ENCODE assay signal across 3 cellular contexts in the genomic region with DNA sequence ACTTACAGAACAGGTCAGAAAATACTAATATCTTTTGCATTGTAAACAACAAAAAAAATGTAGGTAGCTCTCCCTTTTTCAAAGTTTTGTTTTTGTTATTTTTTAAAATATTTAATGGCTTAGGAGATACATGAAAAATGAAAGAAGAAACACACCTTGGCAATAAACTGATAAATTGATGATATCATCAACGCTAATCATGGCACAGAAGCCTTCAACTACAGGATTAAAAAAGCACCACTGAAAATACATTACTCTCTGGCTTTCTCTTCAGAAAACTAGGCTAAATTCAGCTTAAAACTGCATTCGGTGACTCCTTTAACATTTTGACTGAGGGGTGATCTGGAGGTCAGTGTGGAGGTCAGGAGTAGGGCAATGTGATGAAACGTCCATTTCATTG.
A peak's percentile ranks its signal among the peaks of the same experiment; 100 is the strongest.
TF ChIP-seq lines count a peak whose summit lies in the region.

No MANE protein-coding gene starts in this region.

TF ChIP-seq in HepG2, 621 proteins besides CTCF, POLR2A, EP300 and RAD21:
- peak; percentile 95 for TF ChIP-seq ATF7 (IDR thresholded peaks at IDR 0.05)
- TF ChIP-seq ATF7 (CRISPR knock-in tag; IDR thresholded peaks at IDR 0.05): no peak
- TF ChIP-seq, protein P1, sequence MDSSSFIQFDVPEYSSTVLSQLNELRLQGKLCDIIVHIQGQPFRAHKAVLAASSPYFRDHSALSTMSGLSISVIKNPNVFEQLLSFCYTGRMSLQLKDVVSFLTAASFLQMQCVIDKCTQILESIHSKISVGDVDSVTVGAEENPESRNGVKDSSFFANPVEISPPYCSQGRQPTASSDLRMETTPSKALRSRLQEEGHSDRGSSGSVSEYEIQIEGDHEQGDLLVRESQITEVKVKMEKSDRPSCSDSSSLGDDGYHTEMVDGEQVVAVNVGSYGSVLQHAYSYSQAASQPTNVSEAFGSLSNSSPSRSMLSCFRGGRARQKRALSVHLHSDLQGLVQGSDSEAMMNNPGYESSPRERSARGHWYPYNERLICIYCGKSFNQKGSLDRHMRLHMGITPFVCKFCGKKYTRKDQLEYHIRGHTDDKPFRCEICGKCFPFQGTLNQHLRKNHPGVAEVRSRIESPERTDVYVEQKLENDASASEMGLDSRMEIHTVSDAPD (CRISPR knock-in tag; IDR thresholded peaks at IDR 0.05): no peak
- TF ChIP-seq, protein P2, sequence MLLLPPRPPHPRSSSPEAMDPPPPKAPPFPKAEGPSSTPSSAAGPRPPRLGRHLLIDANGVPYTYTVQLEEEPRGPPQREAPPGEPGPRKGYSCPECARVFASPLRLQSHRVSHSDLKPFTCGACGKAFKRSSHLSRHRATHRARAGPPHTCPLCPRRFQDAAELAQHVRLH (CRISPR knock-in tag; IDR thresholded peaks at IDR 0.05; ENCODE audit: borderline replicate concordance, low read depth): no peak
- TF ChIP-seq CREB1 (IDR thresholded peaks at IDR 0.05): peak; percentile 61
- no peak for TF ChIP-seq CREB1 (CRISPR knock-in tag; IDR thresholded peaks at IDR 0.05)

TF ChIP-seq in HEK293, 187 proteins besides CTCF, POLR2A, EP300 and RAD21:
- no peak for TF ChIP-seq TRIM28 (IDR thresholded peaks at IDR 0.05; ENCODE audit: borderline replicate concordance, low read length)
- TF ChIP-seq, protein P3, sequence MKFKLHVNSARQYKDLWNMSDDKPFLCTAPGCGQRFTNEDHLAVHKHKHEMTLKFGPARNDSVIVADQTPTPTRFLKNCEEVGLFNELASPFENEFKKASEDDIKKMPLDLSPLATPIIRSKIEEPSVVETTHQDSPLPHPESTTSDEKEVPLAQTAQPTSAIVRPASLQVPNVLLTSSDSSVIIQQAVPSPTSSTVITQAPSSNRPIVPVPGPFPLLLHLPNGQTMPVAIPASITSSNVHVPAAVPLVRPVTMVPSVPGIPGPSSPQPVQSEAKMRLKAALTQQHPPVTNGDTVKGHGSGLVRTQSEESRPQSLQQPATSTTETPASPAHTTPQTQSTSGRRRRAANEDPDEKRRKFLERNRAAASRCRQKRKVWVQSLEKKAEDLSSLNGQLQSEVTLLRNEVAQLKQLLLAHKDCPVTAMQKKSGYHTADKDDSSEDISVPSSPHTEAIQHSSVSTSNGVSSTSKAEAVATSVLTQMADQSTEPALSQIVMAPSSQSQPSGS (tag by site-specific recombination; IDR thresholded peaks at IDR 0.05; ENCODE audit: low read depth): peak; percentile 63
- TF ChIP-seq, protein P4, sequence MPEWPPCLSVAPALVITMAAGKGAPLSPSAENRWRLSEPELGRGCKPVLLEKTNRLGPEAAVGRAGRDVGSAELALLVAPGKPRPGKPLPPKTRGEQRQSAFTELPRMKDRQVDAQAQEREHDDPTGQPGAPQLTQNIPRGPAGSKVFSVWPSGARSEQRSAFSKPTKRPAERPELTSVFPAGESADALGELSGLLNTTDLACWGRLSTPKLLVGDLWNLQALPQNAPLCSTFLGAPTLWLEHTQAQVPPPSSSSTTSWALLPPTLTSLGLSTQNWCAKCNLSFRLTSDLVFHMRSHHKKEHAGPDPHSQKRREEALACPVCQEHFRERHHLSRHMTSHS (tag by site-specific recombination; IDR thresholded peaks at IDR 0.05): no peak

TF ChIP-seq in H1, 55 proteins besides CTCF, POLR2A, EP300 and RAD21:
- TF ChIP-seq TBP (IDR thresholded peaks at IDR 0.05; ENCODE audit: low read depth, low read length) (no peak), SP4 (IDR thresholded peaks at IDR 0.05; ENCODE audit: low read length) (no peak), SP2 (IDR thresholded peaks at IDR 0.05; ENCODE audit: low read length) (no peak), YY1 (IDR thresholded peaks at IDR 0.05; ENCODE audit: low read depth, low read length) (no peak)
